Comparison of ENCODE assay signal across 10 cellular contexts in the genomic region with DNA sequence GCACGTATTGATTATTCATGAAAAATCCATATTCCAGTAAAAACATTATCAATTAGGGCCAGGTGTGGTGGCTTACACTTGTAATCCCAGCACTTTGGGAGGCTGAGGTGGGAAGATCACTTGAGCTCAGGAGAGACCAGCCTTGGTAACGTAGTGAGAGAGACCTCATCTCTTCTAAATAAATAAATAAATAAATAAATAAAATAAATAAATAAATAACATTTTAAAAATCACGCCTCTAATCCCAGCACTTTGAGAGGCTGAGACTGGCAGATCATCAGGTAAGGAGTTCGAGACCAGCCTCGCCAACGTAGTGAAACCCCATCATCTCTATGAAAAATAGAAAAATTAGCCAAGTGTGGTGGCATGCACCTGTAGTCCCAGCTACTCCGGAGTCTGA.
"Had no signal": no experiment of that assay in that cellular context is flagged by ENCODE, and none has a peak within 500 bp of the region (broad histone marks: within the 10 kb centered on the region; RNA-seq: fewer than 3 reads in every experiment).

No MANE protein-coding gene starts in this region.

- H3K27ac Mint-ChIP-seq: GM23338, HFFc6 had no signal

- H3K9me3 Mint-ChIP-seq: GM23338, H9, HFFc6, IgD-negative memory B cell had no signal

- H3K4me3 ChIP-seq: GM23338 had no signal

- H3K4me3 Mint-ChIP-seq: GM23338, H9, HFFc6, IgD-negative memory B cell had no signal

- H3K4me1 Mint-ChIP-seq: H9 had no signal

- H3K27ac ChIP-seq: HL-60 had no signal

- ATAC-seq: GM23338, HepG2 had no signal

- H3K4me2 ChIP-seq: GM23338 had no signal

- DNase-seq: H9, HCEC 1CT, HFFc6, KBM-7 had no signal

- FAIRE-seq: H1, H54, HepG2 had no signal

- H3K27me3 Mint-ChIP-seq: IgD-negative memory B cell had no signal
